Comparison of ENCODE assay signal across 8 cellular contexts in genomic region chr11:32332990-32333334, GRCh38.
DNase-seq lines count a peak whose midpoint lies in the region; ATAC-seq, FAIRE-seq and TF ChIP-seq lines count a peak whose summit lies in the region.

No MANE protein-coding gene starts in this region.

- no peak for TF ChIP-seq POLR2A in A549 (IDR thresholded peaks at IDR 0.05; ENCODE audit: low read length)

- no peaks in the 10 kb centered on the region for H3F3A ChIP-seq in MM.1S (ENCODE audit: insufficient read depth, low read length)

- H3K27ac ChIP-seq in A549 (peak overlapping the region; percentile 69 to 88), HUES64 (ENCODE audit: low read depth, low read length) (no peak overlapping the region), MM.1S (ENCODE audit: low read length) (no peak overlapping the region)
- no peak overlapping the region for H3K27ac ChIP-seq in effector memory CD4-positive, alpha-beta T cell (ENCODE audit: insufficient read depth, low read length, poor library complexity, severe bottlenecking)

- no peak for TF ChIP-seq EP300 in A549 (IDR thresholded peaks at IDR 0.05)

- POLR2A ChIA-PET in A549 (lab: Yijun Ruan, JAX): interaction anchor here (1.1 kb wide), 1 partner anchor 20 kb away, joined by 3 read pairs; no protein-coding TSS in a partner anchor

- no peaks in the 10 kb centered on the region for H3K9me3 Mint-ChIP-seq in natural killer cell treated with Interleukin-12 subunit alpha and Interleukin-12 subunit beta and Interleukin-15 and Interleukin-18, amount 100 ng/mL, for 72 hours

- no peak for FAIRE-seq in A549 (lab: Jason Lieb, UNC)

- H3K36me3 Mint-ChIP-seq in natural killer cell treated with Interleukin-12 subunit alpha and Interleukin-12 subunit beta and Interleukin-15 and Interleukin-18, amount 100 ng/mL, for 72 hours: no peaks in the 10 kb centered on the region

- H3K4me2 ChIP-seq in A549 (peak overlapping the region; percentile 80), MM.1S (ENCODE audit: low read depth, low read length) (no peak overlapping the region)

- H3K27ac Mint-ChIP-seq in natural killer cell treated with Interleukin-12 subunit alpha and Interleukin-12 subunit beta and Interleukin-15 and Interleukin-18, amount 100 ng/mL, for 72 hours: no peak overlapping the region

- no peak overlapping the region for H2AFZ ChIP-seq in MM.1S (ENCODE audit: low read length)

- DNase-seq in A549 (ENCODE audit: low read depth in 1 of 2, low spot score in 1 of 2) (no peak), SHP77 (lab: John Stamatoyannopoulos, UW) (no peak), NCI-H2081 treated with DMSO at 0.1 percent for 48 hours (lab: John Stamatoyannopoulos, UW) (no peak), MM.1S (no peak), NCI-H2171 (lab: John Stamatoyannopoulos, UW) (no peak)
- DNase-seq in effector memory CD4-positive, alpha-beta T cell: no peak
- no peak for DNase-seq in natural killer cell treated with Interleukin-12 subunit alpha and Interleukin-12 subunit beta and Interleukin-15 and Interleukin-18, amount 100 ng/mL, for 72 hours (ENCODE audit: low spot score)

- no peaks in the 10 kb centered on the region for H3K79me2 ChIP-seq in MM.1S (ENCODE audit: low read length)

- TF ChIP-seq RAD21 in A549 (conservative IDR thresholded peaks at IDR 0.05 in 1 of 2, IDR thresholded peaks at IDR 0.05 in 1 of 2): no peak

- H3K9ac ChIP-seq in HUES64 (ENCODE audit: low read depth, low read length) (no peak overlapping the region), MM.1S (ENCODE audit: low read length) (no peak overlapping the region)

- H3K9me3 ChIP-seq in A549 (no peaks in the 10 kb centered on the region), HUES64 (ENCODE audit: insufficient read depth, low read depth, low read length) (peaks cover 8% of the 10 kb centered on the region), MM.1S (replicated peaks; ENCODE audit: insufficient read depth, low read length) (no peaks in the 10 kb centered on the region)
- no peaks in the 10 kb centered on the region for H3K9me3 ChIP-seq in effector memory CD4-positive, alpha-beta T cell (ENCODE audit: control insufficient read depth, low read length)

- H3K4me3 Mint-ChIP-seq in natural killer cell treated with Interleukin-12 subunit alpha and Interleukin-12 subunit beta and Interleukin-15 and Interleukin-18, amount 100 ng/mL, for 72 hours: peak overlapping the region; percentile 12

- H3K4me3 ChIP-seq in A549 (peak overlapping the region; percentile 46), HUES64 (ENCODE audit: low read length) (peak overlapping the region; percentile 61), MM.1S (ENCODE audit: low read length) (no peak overlapping the region)
- H3K4me3 ChIP-seq in effector memory CD4-positive, alpha-beta T cell (ENCODE audit: insufficient read depth, low read depth, low read length, poor library complexity, severe bottlenecking): peak overlapping the region; percentile 68

- 33% methylated on average over 12 of the region's 14 CpGs for WGBS in A549 (ENCODE audit: missing lambda C conversion rate)
- 47% methylated on average over 14 of the region's 14 CpGs for WGBS in HUES64

- H3K4me1 Mint-ChIP-seq in natural killer cell treated with Interleukin-12 subunit alpha and Interleukin-12 subunit beta and Interleukin-15 and Interleukin-18, amount 100 ng/mL, for 72 hours (ENCODE audit: low read depth in 2 of 2): no peaks in the 10 kb centered on the region

- CTCF ChIA-PET in A549 (lab: Yijun Ruan, JAX): interaction anchor here (0.6 to 4.0 kb wide), 14 partner anchors 9 to 467 kb away, joined by 3 to 38 read pairs (median 3); partner anchors contain the start of gene WT1

- H3K27me3 ChIP-seq in HUES64 (ENCODE audit: insufficient read depth, low read length): peaks cover 39% of the 10 kb centered on the region
- peaks cover 3% of the 10 kb centered on the region for H3K27me3 ChIP-seq in effector memory CD4-positive, alpha-beta T cell (replicated peaks; ENCODE audit: control insufficient read depth, insufficient read depth, low read length, poor library complexity, severe bottlenecking)
- no peaks in the 10 kb centered on the region for H3K27me3 ChIP-seq in MM.1S (replicated peaks; ENCODE audit: insufficient read depth, low read length)

- peak; percentile 47 to 53; a peak in 5 of 6 replicates for ATAC-seq in A549
- no peak for ATAC-seq in natural killer cell treated with Interleukin-12 subunit alpha and Interleukin-12 subunit beta and Interleukin-15 and Interleukin-18, amount 100 ng/mL, for 72 hours

- peaks cover 25 to 33% of the 10 kb centered on the region in 2 donors for H3K27me3 Mint-ChIP-seq in natural killer cell treated with Interleukin-12 subunit alpha and Interleukin-12 subunit beta and Interleukin-15 and Interleukin-18, amount 100 ng/mL, for 72 hours

- no peaks in the 10 kb centered on the region for H3K9me2 ChIP-seq in MM.1S (replicated peaks; ENCODE audit: insufficient read depth, low read length)

- peaks cover 5% of the 10 kb centered on the region; the same call in 2 of the 3 replicates for H3K4me1 ChIP-seq in A549
- peaks cover 4% of the 10 kb centered on the region; the same call in 1 of the 2 replicates for H3K4me1 ChIP-seq in HUES64 (ENCODE audit: insufficient read depth, low read length)
- H3K4me1 ChIP-seq in effector memory CD4-positive, alpha-beta T cell (ENCODE audit: control insufficient read depth, insufficient read depth, low read length, poor library complexity, severe bottlenecking): peaks cover 3% of the 10 kb centered on the region
- H3K4me1 ChIP-seq in MM.1S (ENCODE audit: low read length): no peaks in the 10 kb centered on the region

- H4K20me1 ChIP-seq in MM.1S (ENCODE audit: insufficient read depth, low read length): no peaks in the 10 kb centered on the region

- no peak for TF ChIP-seq CTCF in A549 (IDR thresholded peaks at IDR 0.05)
- no peak for TF ChIP-seq CTCF in MM.1S (IDR thresholded peaks at IDR 0.05; ENCODE audit: low read length)

- no peaks in the 10 kb centered on the region for H3K36me3 ChIP-seq in HUES64 (ENCODE audit: insufficient read depth, low read length)
- no peaks in the 10 kb centered on the region for H3K36me3 ChIP-seq in effector memory CD4-positive, alpha-beta T cell (ENCODE audit: control insufficient read depth, insufficient read depth, low read length)
- no peaks in the 10 kb centered on the region for H3K36me3 ChIP-seq in MM.1S (replicated peaks; ENCODE audit: insufficient read depth, low read length)

TF ChIP-seq in A549, 52 proteins besides CTCF, POLR2A, EP300 and RAD21:
- no peak for TF ChIP-seq EHF (CRISPR knock-in tag; IDR thresholded peaks at IDR 0.05)
- no peak for TF ChIP-seq MYC (IDR thresholded peaks at IDR 0.05; ENCODE audit: borderline replicate concordance, low read length)
- no peak for TF ChIP-seq CHD4 (IDR thresholded peaks at IDR 0.05; ENCODE audit: borderline replicate concordance)
- no peak for TF ChIP-seq NR3C1 (IDR thresholded peaks at IDR 0.05)
- no peak for TF ChIP-seq ZC3H11A (IDR thresholded peaks at IDR 0.05)
- TF ChIP-seq TP53 (CRISPR knock-in tag; IDR thresholded peaks at IDR 0.05): no peak
- TF ChIP-seq HOXB5 (CRISPR knock-in tag; IDR thresholded peaks at IDR 0.05): no peak
- TF ChIP-seq, protein P1, sequence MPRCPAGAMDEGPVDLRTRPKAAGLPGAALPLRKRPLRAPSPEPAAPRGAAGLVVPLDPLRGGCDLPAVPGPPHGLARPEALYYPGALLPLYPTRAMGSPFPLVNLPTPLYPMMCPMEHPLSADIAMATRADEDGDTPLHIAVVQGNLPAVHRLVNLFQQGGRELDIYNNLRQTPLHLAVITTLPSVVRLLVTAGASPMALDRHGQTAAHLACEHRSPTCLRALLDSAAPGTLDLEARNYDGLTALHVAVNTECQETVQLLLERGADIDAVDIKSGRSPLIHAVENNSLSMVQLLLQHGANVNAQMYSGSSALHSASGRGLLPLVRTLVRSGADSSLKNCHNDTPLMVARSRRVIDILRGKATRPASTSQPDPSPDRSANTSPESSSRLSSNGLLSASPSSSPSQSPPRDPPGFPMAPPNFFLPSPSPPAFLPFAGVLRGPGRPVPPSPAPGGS (IDR thresholded peaks at IDR 0.05): no peak
- TF ChIP-seq MAZ (IDR thresholded peaks at IDR 0.05; ENCODE audit: borderline replicate concordance, low read depth, low read length): no peak
- no peak for TF ChIP-seq HOXB13 (CRISPR knock-in tag; IDR thresholded peaks at IDR 0.05; ENCODE audit: low read depth)
- no peak for TF ChIP-seq JUNB (IDR thresholded peaks at IDR 0.05)
TF ChIP-seq in A549: peak in this region for 0.

Comparison
In these comparisons a context has a peak if more than half of its experiments do, and no peak if none do; other contexts are left out.
1. ATAC-seq: peak in A549 (2 of 2); none in natural killer cell treated with Interleukin-12 subunit alpha and Interleukin-12 subunit beta and Interleukin-15 and Interleukin-18, amount 100 ng/mL, for 72 hours (0 of 2).
2. H3K27ac ChIP-seq: peak in A549 (2 of 2); none in HUES64 (single experiment), effector memory CD4-positive, alpha-beta T cell (single experiment) and MM.1S (single experiment).